8 cellular contexts compared by ENCODE assay signal in genomic region chr19:6126335-6126974, GRCh38. TPM values are rescaled to one million over a fixed set of nuclear protein-coding genes. Genes with fewer than 3 reads are reported as not detected.
A peak's percentile ranks its signal among the peaks of the same experiment; 100 is the strongest.
DNase-seq lines count a peak whose midpoint lies in the region; ATAC-seq and TF ChIP-seq lines count a peak whose summit lies in the region.

No MANE protein-coding gene starts in this region.

- DNase-seq in NCI-H524 (lab: John Stamatoyannopoulos, UW) = peak; percentile 66 to 77
- DNase-seq in body of pancreas = peak in 1 of 4 donors; percentile 16
- no peak for DNase-seq in naive B cell
- DNase-seq in thyroid gland = no peak
- DNase-seq in epidermal melanocyte (ENCODE audit: insufficient read length, low spot score) = no peak

- no peaks in the 10 kb centered on the region for H3K9me2 ChIP-seq in DOHH2 (replicated peaks; ENCODE audit: control insufficient read depth, low read length)

- peaks cover 0 to 9% (median 7%) of the 10 kb centered on the region in 7 donors for H3K9me3 Mint-ChIP-seq in naive B cell

- H3K4me3 ChIP-seq in DOHH2 (ENCODE audit: low read length) = no peak overlapping the region
- no peak overlapping the region for H3K4me3 ChIP-seq in body of pancreas
- H3K4me3 ChIP-seq in thyroid gland (replicated peaks in 1 of 3) = no peak overlapping the region

- H3K27me3 Mint-ChIP-seq in naive B cell = peaks cover 0 to 8% (median 5%) of the 10 kb centered on the region in 3 donors

- H3K36me3 ChIP-seq in DOHH2 (ENCODE audit: control insufficient read depth, low read length) (no peaks in the 10 kb centered on the region), body of pancreas (replicated peaks in 1 of 2; ENCODE audit: insufficient read depth in 1 of 2, low read depth in 2 of 2) (no peaks in the 10 kb centered on the region), thyroid gland (no peaks in the 10 kb centered on the region)

- H3K9me3 ChIP-seq in DOHH2 (ENCODE audit: control insufficient read depth, insufficient read depth, low read length) (no peaks in the 10 kb centered on the region), body of pancreas (no peaks in the 10 kb centered on the region), thyroid gland (no peaks in the 10 kb centered on the region)

- H3K27ac ChIP-seq in DOHH2 (ENCODE audit: low read depth, low read length) = no peak overlapping the region
- H3K27ac ChIP-seq in body of pancreas = no peak overlapping the region
- H3K27ac ChIP-seq in thyroid gland = no peak overlapping the region

- H3K4me2 ChIP-seq in DOHH2 (ENCODE audit: low read length) = no peak overlapping the region

- H3K4me1 Mint-ChIP-seq in naive B cell = no peaks in the 10 kb centered on the region

- H3K27ac Mint-ChIP-seq in naive B cell = peak overlapping the region in 2 of 6 donors; percentile 15 to 31

- H3K27me3 ChIP-seq in DOHH2 (ENCODE audit: control insufficient read depth, low read length) = no peaks in the 10 kb centered on the region
- no peaks in the 10 kb centered on the region for H3K27me3 ChIP-seq in body of pancreas
- H3K27me3 ChIP-seq in thyroid gland = no peaks in the 10 kb centered on the region

- intact Hi-C loops in body of pancreas (cut with DNase I) = no loop called here
- intact Hi-C loops in thyroid gland (cut with DNase I) = loop anchor here (2.0 kb wide), 1 partner anchor 78 kb away; no protein-coding TSS in a partner anchor

- ATAC-seq in HG03280 (IDR thresholded peaks at IDR 0.05; ENCODE audit: unreplicated experiment) = peak; percentile 48
- ATAC-seq in body of pancreas = peak; percentile 20
- peak; percentile 51 to 60 for ATAC-seq in naive B cell (ENCODE audit: low read depth in 2 of 2)
- ATAC-seq in GM21381 (IDR thresholded peaks at IDR 0.05; ENCODE audit: unreplicated experiment) = no peak

- H4K20me1 ChIP-seq in DOHH2 (ENCODE audit: control insufficient read depth, insufficient read depth, low read depth, low read length) = no peaks in the 10 kb centered on the region

- H3K4me3 Mint-ChIP-seq in naive B cell = no peak overlapping the region

- TF ChIP-seq CTCF in DOHH2 (IDR thresholded peaks at IDR 0.05; ENCODE audit: low read depth, low read length, poor library complexity, severe bottlenecking) = peak; percentile 57
- peak in 4 of 7 experiments; percentile 28 to 46 (median 34) for TF ChIP-seq CTCF in body of pancreas (IDR thresholded peaks at IDR 0.05)
- TF ChIP-seq CTCF in thyroid gland (IDR thresholded peaks at IDR 0.05) = peak in 1 of 6 experiments; percentile 8

- no peaks in the 10 kb centered on the region for H3K79me2 ChIP-seq in DOHH2 (ENCODE audit: control insufficient read depth, low read length)

- no peak for TF ChIP-seq POLR2A in body of pancreas (IDR thresholded peaks at IDR 0.05)
- TF ChIP-seq POLR2A in thyroid gland (IDR thresholded peaks at IDR 0.05) = no peak

- H3K4me1 ChIP-seq in DOHH2 (ENCODE audit: control insufficient read depth, low read length) = peaks cover 5% of the 10 kb centered on the region; the same call in 1 of the 2 replicates
- no peaks in the 10 kb centered on the region for H3K4me1 ChIP-seq in body of pancreas
- no peaks in the 10 kb centered on the region for H3K4me1 ChIP-seq in thyroid gland

- H3F3A ChIP-seq in DOHH2 (ENCODE audit: control insufficient read depth, insufficient read depth) = no peaks in the 10 kb centered on the region

- no peaks in the 10 kb centered on the region for H3K36me3 Mint-ChIP-seq in naive B cell

- WGBS in body of pancreas, 2 donors = 28 to 36% methylated on average over 3 of the region's 3 CpGs
- WGBS in thyroid gland, 2 donors = 45 to 59% methylated on average over 3 of the region's 3 CpGs

RNA-seq across cellular contexts. Expression of gene ACSBG2, which starts 9.0 kb away (rescaled TPM):
- total RNA-seq in body of pancreas (not detected), thyroid gland (1 to 10 TPM in 1 of 4 donors, under 1 TPM in 1, not detected in 2; 0.22 to 2.4 TPM)
- polyA plus RNA-seq in naive B cell (ENCODE audit: low read depth in 6 of 6) = not detected

RNA-seq across cellular contexts. Expression of gene RFX2, which starts 16.2 kb away (rescaled TPM):
- total RNA-seq in body of pancreas = 10 to 100 TPM; 14.0 to 14.8 TPM
- 1 to 10 TPM in 4 of 6 donors, under 1 TPM in 2; 0.89 to 5.9 (median 1.2) TPM for polyA plus RNA-seq in naive B cell (ENCODE audit: low read depth in 6 of 6)
- total RNA-seq in thyroid gland = 10 to 100 TPM in 1 of 4 donors, 1 to 10 TPM in 3; 4.1 to 10.6 (median 7.7) TPM

Comparison
In these comparisons a context has a peak if more than half of its experiments do, and no peak if none do; other contexts are left out.
1. DNase-seq: peak in NCI-H524 (2 of 2); none in naive B cell (single experiment), thyroid gland (0 of 2) and epidermal melanocyte (single experiment).